Comparison of ENCODE assay signal across 8 cellular contexts in genomic region chr19:19320362-19321142, GRCh38. TPM values are rescaled to one million over a fixed set of nuclear protein-coding genes. Genes with fewer than 3 reads are reported as not detected.
DNase-seq lines count a peak whose midpoint lies in the region; ATAC-seq and TF ChIP-seq lines count a peak whose summit lies in the region.

TSS of gene MAU2 (plus strand) at chr19:19320829. CDS start at chr19:19320860, 31 bp downstream.
A gene with protein sequence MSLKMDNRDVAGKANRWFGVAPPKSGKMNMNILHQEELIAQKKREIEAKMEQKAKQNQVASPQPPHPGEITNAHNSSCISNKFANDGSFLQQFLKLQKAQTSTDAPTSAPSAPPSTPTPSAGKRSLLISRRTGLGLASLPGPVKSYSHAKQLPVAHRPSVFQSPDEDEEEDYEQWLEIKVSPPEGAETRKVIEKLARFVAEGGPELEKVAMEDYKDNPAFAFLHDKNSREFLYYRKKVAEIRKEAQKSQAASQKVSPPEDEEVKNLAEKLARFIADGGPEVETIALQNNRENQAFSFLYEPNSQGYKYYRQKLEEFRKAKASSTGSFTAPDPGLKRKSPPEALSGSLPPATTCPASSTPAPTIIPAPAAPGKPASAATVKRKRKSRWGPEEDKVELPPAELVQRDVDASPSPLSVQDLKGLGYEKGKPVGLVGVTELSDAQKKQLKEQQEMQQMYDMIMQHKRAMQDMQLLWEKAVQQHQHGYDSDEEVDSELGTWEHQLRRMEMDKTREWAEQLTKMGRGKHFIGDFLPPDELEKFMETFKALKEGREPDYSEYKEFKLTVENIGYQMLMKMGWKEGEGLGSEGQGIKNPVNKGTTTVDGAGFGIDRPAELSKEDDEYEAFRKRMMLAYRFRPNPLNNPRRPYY (minus strand): TSS chr19:19320509. CDS start chr19:19320496, 13 bp downstream.

- peak within 1 kb of the TSS; percentile 94 for H3K4me3 Mint-ChIP-seq in activated T-helper 1 cell treated with anti-CD3 and anti-CD28 coated beads, Interleukin-12 subunit alpha, Interleukin-12 subunit beta, Interleukin-2, Interleukin-4 antibody, amounts not matched to agents 30 ng/mL and 10 ng/mL and 1 ng/mL, durations not matched to agents 14 hours and 24 hours and 36 hours
- H3K4me3 Mint-ChIP-seq in naive thymus-derived CD4-positive, alpha-beta T cell: peak within 1 kb of the TSS; percentile 93 to 100 (median 98)
- H3K4me3 Mint-ChIP-seq in stimulated activated naive B cell treated with anti-CD40 and anti-IgM and Interleukin-4, amounts not matched to agents 10 μg/mL and 1 μg/mL and 100 μg/mL, for 72 hours: peak within 1 kb of the TSS; percentile 90 to 95

- peaks cover 22% of the 10 kb centered on the region for H3K36me3 Mint-ChIP-seq in activated T-helper 1 cell treated with anti-CD3 and anti-CD28 coated beads, Interleukin-12 subunit alpha, Interleukin-12 subunit beta, Interleukin-2, Interleukin-4 antibody, amounts not matched to agents 30 ng/mL and 10 ng/mL and 1 ng/mL, durations not matched to agents 14 hours and 24 hours and 36 hours (ENCODE audit: low read depth)
- peaks cover 4 to 18% (median 14%) of the 10 kb centered on the region in 5 donors for H3K36me3 Mint-ChIP-seq in naive thymus-derived CD4-positive, alpha-beta T cell
- H3K36me3 Mint-ChIP-seq in stimulated activated naive B cell treated with anti-CD40 and anti-IgM and Interleukin-4, amounts not matched to agents 10 μg/mL and 1 μg/mL and 100 μg/mL, for 72 hours: peaks cover 21 to 28% of the 10 kb centered on the region in 2 donors

- H3K79me2 ChIP-seq in DOHH2 (ENCODE audit: control insufficient read depth, low read length) (peaks cover 93% of the 10 kb centered on the region), KMS-11 (ENCODE audit: insufficient read depth, low read depth) (peaks cover 70% of the 10 kb centered on the region), fibroblast of lung (ENCODE audit: control insufficient read depth, insufficient read depth, low read length) (peaks cover 55% of the 10 kb centered on the region)

- H3K9ac ChIP-seq in KMS-11 (peak within 1 kb of the TSS; percentile 94), fibroblast of lung (ENCODE audit: insufficient read depth, low read length) (peak within 1 kb of the TSS; percentile 99)

- peaks cover 43% of the 10 kb centered on the region for H3K36me3 ChIP-seq in DOHH2 (ENCODE audit: control insufficient read depth, low read length)
- no peaks in the 10 kb centered on the region; the same call in 1 of the 2 replicates for H3K36me3 ChIP-seq in KMS-11 (ENCODE audit: insufficient read depth)
- H3K36me3 ChIP-seq in fibroblast of lung (ENCODE audit: control insufficient read depth, insufficient read depth, low read length): peaks cover 2% of the 10 kb centered on the region
- H3K36me3 ChIP-seq in naive thymus-derived CD4-positive, alpha-beta T cell (ENCODE audit: control insufficient read depth in 2 of 3, insufficient read depth in 3 of 3, low read length in 3 of 3): peaks cover 7 to 35% (median 7%) of the 10 kb centered on the region in 3 experiments

- peaks cover 20% of the 10 kb centered on the region for H3K4me1 Mint-ChIP-seq in activated T-helper 1 cell treated with anti-CD3 and anti-CD28 coated beads, Interleukin-12 subunit alpha, Interleukin-12 subunit beta, Interleukin-2, Interleukin-4 antibody, amounts not matched to agents 30 ng/mL and 10 ng/mL and 1 ng/mL, durations not matched to agents 14 hours and 24 hours and 36 hours (ENCODE audit: low read depth)
- peaks cover 20 to 66% (median 44%) of the 10 kb centered on the region in 7 donors for H3K4me1 Mint-ChIP-seq in naive thymus-derived CD4-positive, alpha-beta T cell
- peaks cover 21 to 50% of the 10 kb centered on the region in 2 donors for H3K4me1 Mint-ChIP-seq in stimulated activated naive B cell treated with anti-CD40 and anti-IgM and Interleukin-4, amounts not matched to agents 10 μg/mL and 1 μg/mL and 100 μg/mL, for 72 hours

- intact Hi-C loops in activated T-helper 1 cell treated with anti-CD3 and anti-CD28 coated beads, Interleukin-12 subunit alpha, Interleukin-12 subunit beta, Interleukin-2, Interleukin-4 antibody, amounts not matched to agents 30 ng/mL and 10 ng/mL and 1 ng/mL, durations not matched to agents 14 hours and 24 hours and 36 hours (cut with micrococcal nuclease): loop anchor here (1.0 to 5.0 kb wide), 12 partner anchors 41 to 684 kb away; partner anchors contain the start of genes ARMC6, BORCS8, COPE and DDX49
- intact Hi-C loops in naive thymus-derived CD4-positive, alpha-beta T cell (cut with micrococcal nuclease): loop anchor here (1.0 to 2.0 kb wide), 17 partner anchors 44 to 581 kb away; partner anchors contain the start of genes BORCS8 (in 2 of the 2), GATAD2A (in 2 of the 2), NDUFA13 (in 2 of the 2) and NR2C2AP (in 2 of the 2)

- H3F3A ChIP-seq in DOHH2 (ENCODE audit: control insufficient read depth, insufficient read depth): no peaks in the 10 kb centered on the region

- peak; percentile 92 for DNase-seq in RKO (ENCODE audit: low spot score)
- peak; percentile 89 for DNase-seq in activated T-helper 1 cell treated with anti-CD3 and anti-CD28 coated beads, Interleukin-12 subunit alpha, Interleukin-12 subunit beta, Interleukin-2, Interleukin-4 antibody, amounts not matched to agents 30 ng/mL and 10 ng/mL and 1 ng/mL, durations not matched to agents 14 hours and 24 hours and 36 hours (ENCODE audit: low spot score)
- peak; percentile 86 to 92 for DNase-seq in fibroblast of lung (ENCODE audit: low read depth in 2 of 2)
- peak; percentile 78 to 94 (median 91) for DNase-seq in naive thymus-derived CD4-positive, alpha-beta T cell
- peak; percentile 90 for DNase-seq in stimulated activated naive B cell treated with anti-CD40 and anti-IgM and Interleukin-4, amounts not matched to agents 10 μg/mL and 1 μg/mL and 100 μg/mL, for 72 hours

- peak; percentile 81 for ATAC-seq in GM21737 (IDR thresholded peaks at IDR 0.05; ENCODE audit: unreplicated experiment)
- ATAC-seq in naive thymus-derived CD4-positive, alpha-beta T cell: peak; percentile 94
- peak; percentile 94 for ATAC-seq in stimulated activated naive B cell treated with anti-CD40 and anti-IgM and Interleukin-4, amounts not matched to agents 10 μg/mL and 1 μg/mL and 100 μg/mL, for 72 hours (replicated peaks)

- H3K4me1 ChIP-seq in DOHH2 (ENCODE audit: control insufficient read depth, low read length) (peaks cover 24% of the 10 kb centered on the region), KMS-11 (ENCODE audit: low read depth, poor library complexity, severe bottlenecking) (peaks cover 19% of the 10 kb centered on the region), fibroblast of lung (ENCODE audit: control insufficient read depth, extremely low read depth, insufficient read depth, low read length) (peaks cover 9% of the 10 kb centered on the region)
- H3K4me1 ChIP-seq in naive thymus-derived CD4-positive, alpha-beta T cell (ENCODE audit: control insufficient read depth in 2 of 2, insufficient read depth in 2 of 2, low read length in 2 of 2): peaks cover 23 to 30% of the 10 kb centered on the region in 2 donors

- H3K9me3 ChIP-seq in DOHH2 (ENCODE audit: control insufficient read depth, insufficient read depth, low read length) (no peaks in the 10 kb centered on the region), fibroblast of lung (ENCODE audit: control insufficient read depth, insufficient read depth, low read depth, low read length) (no peaks in the 10 kb centered on the region)
- H3K9me3 ChIP-seq in naive thymus-derived CD4-positive, alpha-beta T cell (ENCODE audit: control insufficient read depth in 2 of 3, low read length in 3 of 3): no peaks in the 10 kb centered on the region

- peak within 1 kb of the TSS; percentile 98 for H3K27ac Mint-ChIP-seq in activated T-helper 1 cell treated with anti-CD3 and anti-CD28 coated beads, Interleukin-12 subunit alpha, Interleukin-12 subunit beta, Interleukin-2, Interleukin-4 antibody, amounts not matched to agents 30 ng/mL and 10 ng/mL and 1 ng/mL, durations not matched to agents 14 hours and 24 hours and 36 hours
- peak within 1 kb of the TSS; percentile 96 to 100 (median 99) for H3K27ac Mint-ChIP-seq in naive thymus-derived CD4-positive, alpha-beta T cell
- peak within 1 kb of the TSS; percentile 100 for H3K27ac Mint-ChIP-seq in stimulated activated naive B cell treated with anti-CD40 and anti-IgM and Interleukin-4, amounts not matched to agents 10 μg/mL and 1 μg/mL and 100 μg/mL, for 72 hours

- H3K4me3 ChIP-seq in DOHH2 (ENCODE audit: low read length) (peak within 1 kb of the TSS; percentile 97), KMS-11 (IDR thresholded peaks at IDR 0.05; ENCODE audit: insufficient read depth, low read depth, low read length) (no peak within 1 kb of the TSS), fibroblast of lung (replicated peaks in 1 of 4; ENCODE audit: control extremely low read depth in 1 of 4, insufficient read depth in 1 of 4, low read depth in 3 of 4, low read length in 4 of 4) (peak within 1 kb of the TSS; percentile 82 to 100 (median 94))
- peak within 1 kb of the TSS; percentile 89 for H3K4me3 ChIP-seq in naive thymus-derived CD4-positive, alpha-beta T cell (ENCODE audit: low read length)

- H3K27ac ChIP-seq in DOHH2 (ENCODE audit: low read depth, low read length) (peak within 1 kb of the TSS; percentile 63), KMS-11 (peak within 1 kb of the TSS; percentile 65), fibroblast of lung (ENCODE audit: insufficient read depth, low read length) (peak within 1 kb of the TSS; percentile 98)
- H3K27ac ChIP-seq in naive thymus-derived CD4-positive, alpha-beta T cell (ENCODE audit: low read depth, low read length): peak within 1 kb of the TSS; percentile 95

- H3K27me3 Mint-ChIP-seq in activated T-helper 1 cell treated with anti-CD3 and anti-CD28 coated beads, Interleukin-12 subunit alpha, Interleukin-12 subunit beta, Interleukin-2, Interleukin-4 antibody, amounts not matched to agents 30 ng/mL and 10 ng/mL and 1 ng/mL, durations not matched to agents 14 hours and 24 hours and 36 hours (ENCODE audit: insufficient read depth): no peaks in the 10 kb centered on the region
- no peaks in the 10 kb centered on the region for H3K27me3 Mint-ChIP-seq in naive thymus-derived CD4-positive, alpha-beta T cell
- no peaks in the 10 kb centered on the region for H3K27me3 Mint-ChIP-seq in stimulated activated naive B cell treated with anti-CD40 and anti-IgM and Interleukin-4, amounts not matched to agents 10 μg/mL and 1 μg/mL and 100 μg/mL, for 72 hours

- no peaks in the 10 kb centered on the region for H3K9me3 Mint-ChIP-seq in activated T-helper 1 cell treated with anti-CD3 and anti-CD28 coated beads, Interleukin-12 subunit alpha, Interleukin-12 subunit beta, Interleukin-2, Interleukin-4 antibody, amounts not matched to agents 30 ng/mL and 10 ng/mL and 1 ng/mL, durations not matched to agents 14 hours and 24 hours and 36 hours
- peaks cover 0 to 3% (median 0%) of the 10 kb centered on the region in 11 donors for H3K9me3 Mint-ChIP-seq in naive thymus-derived CD4-positive, alpha-beta T cell
- H3K9me3 Mint-ChIP-seq in stimulated activated naive B cell treated with anti-CD40 and anti-IgM and Interleukin-4, amounts not matched to agents 10 μg/mL and 1 μg/mL and 100 μg/mL, for 72 hours: no peaks in the 10 kb centered on the region

- H4K20me1 ChIP-seq in DOHH2 (ENCODE audit: control insufficient read depth, insufficient read depth, low read depth, low read length) (no peaks in the 10 kb centered on the region), KMS-11 (ENCODE audit: insufficient read depth) (no peaks in the 10 kb centered on the region), fibroblast of lung (ENCODE audit: control insufficient read depth, extremely low read depth, insufficient read depth, low read length) (no peaks in the 10 kb centered on the region)

- TF ChIP-seq CTCF in DOHH2 (IDR thresholded peaks at IDR 0.05; ENCODE audit: low read depth, low read length, poor library complexity, severe bottlenecking): no peak
- TF ChIP-seq CTCF in KMS-11 (conservative IDR thresholded peaks at IDR 0.05; ENCODE audit: low read depth, low read length): no peak
- TF ChIP-seq CTCF in fibroblast of lung (conservative IDR thresholded peaks at IDR 0.05 in 1 of 2, IDR thresholded peaks at IDR 0.05 in 1 of 2; ENCODE audit: low read depth in 1 of 2, low read length in 2 of 2): no peak

- POLR2A ChIA-PET in naive thymus-derived CD4-positive, alpha-beta T cell (lab: Charles Lee): interaction anchor here (0.7 to 2.0 kb wide), 3 partner anchors 9 to 141 kb away, joined by 3 to 6 read pairs (median 3); partner anchors contain the start of gene GATAD2A

- H3K4me2 ChIP-seq in DOHH2 (ENCODE audit: low read length) (peak within 1 kb of the TSS; percentile 85), KMS-11 (peak within 1 kb of the TSS; percentile 96), fibroblast of lung (ENCODE audit: extremely low read depth, insufficient read depth, low read length) (peak within 1 kb of the TSS; percentile 90)

- CTCF ChIA-PET in naive thymus-derived CD4-positive, alpha-beta T cell (lab: Charles Lee): interaction anchor here (0.6 kb wide), 1 partner anchor 124 kb away, joined by 4 read pairs; no protein-coding TSS in a partner anchor

- H3K9me2 ChIP-seq in DOHH2 (replicated peaks; ENCODE audit: control insufficient read depth, low read length): no peaks in the 10 kb centered on the region

- peak within 1 kb of the TSS; percentile 68 for H2AFZ ChIP-seq in KMS-11 (ENCODE audit: low read depth)
- H2AFZ ChIP-seq in fibroblast of lung (ENCODE audit: low read length): peak within 1 kb of the TSS; percentile 95

- H3K27me3 ChIP-seq in DOHH2 (ENCODE audit: control insufficient read depth, low read length): no peaks in the 10 kb centered on the region
- H3K27me3 ChIP-seq in KMS-11 (ENCODE audit: insufficient read depth, low read depth): no peaks in the 10 kb centered on the region
- H3K27me3 ChIP-seq in fibroblast of lung (ENCODE audit: control insufficient read depth, insufficient read depth, low read length): no peaks in the 10 kb centered on the region
- no peaks in the 10 kb centered on the region for H3K27me3 ChIP-seq in naive thymus-derived CD4-positive, alpha-beta T cell (ENCODE audit: control insufficient read depth in 2 of 2, insufficient read depth in 2 of 2, low read length in 2 of 2)

RNA-seq across cellular contexts. Expression of gene MAU2, which starts in this region (rescaled TPM):
- total RNA-seq in activated T-helper 1 cell treated with anti-CD3 and anti-CD28 coated beads, Interleukin-12 subunit alpha, Interleukin-12 subunit beta, Interleukin-2, Interleukin-4 antibody, amounts not matched to agents 30 ng/mL and 10 ng/mL and 1 ng/mL, durations not matched to agents 14 hours and 24 hours and 36 hours: 71.4 and 73.4 TPM in 2 replicates
- total RNA-seq in fibroblast of lung: 21.1 and 29.4 TPM in 2 replicates
- polyA plus RNA-seq in fibroblast of lung: 11.1 TPM in 2 replicates
- 15.2 and 16.4 TPM in 2 replicates for polyA plus RNA-seq in fibroblast of lung (2012)
- 58.4 and 98.0 TPM in 2 replicates for polyA minus RNA-seq in fibroblast of lung (ENCODE audit: low replicate concordance)
- 100 to 1,000 TPM in 4 of 5 experiments, 10 to 100 TPM in 1; 93.7 to 170 (median 136) TPM for total RNA-seq in naive thymus-derived CD4-positive, alpha-beta T cell
- 10 to 100 TPM; 16.5 to 29.3 TPM for polyA plus RNA-seq in naive thymus-derived CD4-positive, alpha-beta T cell

RNA-seq across cellular contexts. Expression of the second gene that starts in this region (rescaled TPM):
- 76.3 and 79.8 TPM in 2 replicates for total RNA-seq in activated T-helper 1 cell treated with anti-CD3 and anti-CD28 coated beads, Interleukin-12 subunit alpha, Interleukin-12 subunit beta, Interleukin-2, Interleukin-4 antibody, amounts not matched to agents 30 ng/mL and 10 ng/mL and 1 ng/mL, durations not matched to agents 14 hours and 24 hours and 36 hours
- 15.7 and 27.7 TPM in 2 replicates for total RNA-seq in fibroblast of lung
- polyA plus RNA-seq in fibroblast of lung: 17.3 and 25.2 TPM in 2 replicates
- 33.5 and 40.2 TPM in 2 replicates for polyA plus RNA-seq in fibroblast of lung (2012)
- polyA minus RNA-seq in fibroblast of lung (ENCODE audit: low replicate concordance): 18.1 and 22.0 TPM in 2 replicates
- total RNA-seq in naive thymus-derived CD4-positive, alpha-beta T cell: 10 to 100 TPM; 59.7 to 96.6 (median 77.5) TPM
- 10 to 100 TPM; 36.0 to 40.8 TPM for polyA plus RNA-seq in naive thymus-derived CD4-positive, alpha-beta T cell
